8 cellular contexts compared by ENCODE assay signal in the genomic region with DNA sequence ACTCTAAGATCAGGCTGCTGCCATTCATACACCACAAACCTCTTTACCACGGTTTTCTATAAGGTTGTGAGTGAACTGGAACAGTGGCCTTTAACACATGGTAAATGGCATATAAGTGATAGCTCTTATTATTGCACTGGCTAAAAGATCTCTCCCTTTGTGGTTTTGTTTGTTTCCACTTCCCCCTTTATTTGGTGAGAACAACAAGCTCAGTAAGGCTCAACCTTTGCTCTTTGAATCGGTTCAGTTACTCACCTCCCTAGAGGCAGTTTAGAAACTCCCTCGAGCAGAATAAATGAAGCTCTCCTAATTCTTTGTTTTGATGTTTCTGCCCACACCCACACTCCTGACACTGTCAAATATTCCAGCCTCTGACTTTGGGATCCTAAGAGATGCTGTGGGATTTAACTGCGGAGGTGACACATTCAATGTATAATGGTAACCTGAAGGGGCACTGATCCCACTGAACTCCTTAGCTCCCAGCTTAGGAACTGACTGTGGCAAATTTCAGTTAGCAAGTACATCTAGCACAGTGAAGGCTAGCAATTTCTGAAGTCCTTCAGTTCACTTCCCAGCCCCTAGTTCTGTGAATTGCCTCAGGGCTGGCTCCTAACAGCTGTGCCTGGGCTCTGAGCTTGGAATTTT. TPM values are rescaled to one million over a fixed set of nuclear protein-coding genes. Genes with fewer than 3 reads are reported as not detected.
A peak's percentile ranks its signal among the peaks of the same experiment; 100 is the strongest.
DNase-seq lines count a peak whose midpoint lies in the region; ATAC-seq and TF ChIP-seq lines count a peak whose summit lies in the region.

No MANE protein-coding gene starts in this region.

- DNase-seq in CD1c-positive myeloid dendritic cell (ENCODE audit: extremely low spot score), result peak; percentile 28
- peak; percentile 17 for DNase-seq in activated B cell treated with CpG ODN at 0.5 μM for 24 hours
- DNase-seq in activated gamma-delta T cell treated with Interleukin-2 at 50 U/mL for 16 hours, result no peak
- no peak for DNase-seq in activated CD4-positive, CD25-positive, alpha-beta regulatory T cell (lab: John Stamatoyannopoulos, UW)
- no peak for DNase-seq in Karpas-422
- no peak for DNase-seq in activated T-cell treated with anti-CD3 and anti-CD28 coated beads, Interleukin-2, amount 50 U/mL, for 4 hours

- H3K36me3 ChIP-seq in Karpas-422 (ENCODE audit: insufficient read depth, low read length), result no peaks in the 10 kb centered on the region

- H3K4me3 ChIP-seq in Karpas-422 (ENCODE audit: low read length), result no peak overlapping the region

- ATAC-seq in GM19455 (IDR thresholded peaks at IDR 0.05; ENCODE audit: unreplicated experiment), result peak; percentile 99
- ATAC-seq in HG03354 (IDR thresholded peaks at IDR 0.05; ENCODE audit: poor library complexity, severe bottlenecking, unreplicated experiment), result peak; percentile 99
- ATAC-seq in activated B cell treated with CpG ODN at 0.5 μM for 24 hours (ENCODE audit: low read depth), result peak; percentile 98
- ATAC-seq in activated T-cell treated with anti-CD3 and anti-CD28 coated beads, Interleukin-2, amount 50 U/mL, for 4 hours, result no peak

- CTCF ChIA-PET in activated B cell treated with CpG ODN at 0.5 μM for 24 hours (lab: Charles Lee), result interaction anchor here (0.9 to 2.2 kb wide), 7 partner anchors 20 to 81 kb away, joined by 3 to 19 read pairs (median 6); partner anchors contain the start of gene RAD23B

- H3K27ac Mint-ChIP-seq in activated B cell treated with CpG ODN at 0.5 μM for 24 hours, result peak overlapping the region; percentile 67

- peaks cover 5% of the 10 kb centered on the region; the same call in 1 of the 2 replicates for H3K4me1 ChIP-seq in Karpas-422 (ENCODE audit: low read length)

- H3K9me3 Mint-ChIP-seq in activated B cell treated with CpG ODN at 0.5 μM for 24 hours, result peaks cover 7% of the 10 kb centered on the region
- peaks cover 8% of the 10 kb centered on the region for H3K9me3 Mint-ChIP-seq in activated T-cell treated with anti-CD3 and anti-CD28 coated beads, Interleukin-2, amount 50 U/mL, for 4 hours

- H3K9me3 ChIP-seq in Karpas-422 (ENCODE audit: low read length), result no peaks in the 10 kb centered on the region

- no peak overlapping the region for H2AFZ ChIP-seq in Karpas-422 (ENCODE audit: low read length)

- no peaks in the 10 kb centered on the region for H3K9me2 ChIP-seq in Karpas-422 (replicated peaks; ENCODE audit: insufficient read depth, low read length)

- H3K27me3 ChIP-seq in Karpas-422 (ENCODE audit: low read length), result no peaks in the 10 kb centered on the region

- H3K27ac ChIP-seq in Karpas-422 (ENCODE audit: low read length), result no peak overlapping the region

- POLR2A ChIA-PET in activated B cell treated with CpG ODN at 0.5 μM for 24 hours (lab: Charles Lee), result interaction anchor here (0.6 to 3.2 kb wide), 9 partner anchors 9 to 81 kb away, joined by 3 to 77 read pairs (median 4); partner anchors contain the start of gene RAD23B

- H3K79me2 ChIP-seq in Karpas-422 (ENCODE audit: low read length), result no peaks in the 10 kb centered on the region

- no peak overlapping the region for H3K4me2 ChIP-seq in Karpas-422 (ENCODE audit: low read depth, low read length, poor library complexity, severe bottlenecking)

- no peak for TF ChIP-seq CTCF in activated B cell treated with CpG ODN at 0.5 μM for 24 hours (IDR thresholded peaks at IDR 0.05)

- intact Hi-C loops in activated B cell treated with CpG ODN at 0.5 μM for 24 hours (cut with micrococcal nuclease), result loop anchor here (1.0 to 5.0 kb wide), 6 partner anchors 17 to 227 kb away; partner anchors contain the start of gene KLF4

- peak overlapping the region; percentile 53 for H3K4me3 Mint-ChIP-seq in activated B cell treated with CpG ODN at 0.5 μM for 24 hours
- H3K4me3 Mint-ChIP-seq in activated T-cell treated with anti-CD3 and anti-CD28 coated beads, Interleukin-2, amount 50 U/mL, for 4 hours, result no peak overlapping the region

- no peak overlapping the region for H3K9ac ChIP-seq in Karpas-422 (ENCODE audit: low read length)

- no peaks in the 10 kb centered on the region for H3K36me3 Mint-ChIP-seq in activated B cell treated with CpG ODN at 0.5 μM for 24 hours (ENCODE audit: low read depth)
- H3K36me3 Mint-ChIP-seq in activated T-cell treated with anti-CD3 and anti-CD28 coated beads, Interleukin-2, amount 50 U/mL, for 4 hours (ENCODE audit: insufficient read depth), result no peaks in the 10 kb centered on the region

- no peaks in the 10 kb centered on the region for H4K20me1 ChIP-seq in Karpas-422 (ENCODE audit: insufficient read depth, low read depth, low read length)

- peaks cover 26% of the 10 kb centered on the region for H3K4me1 Mint-ChIP-seq in activated B cell treated with CpG ODN at 0.5 μM for 24 hours
- peaks cover 3% of the 10 kb centered on the region for H3K4me1 Mint-ChIP-seq in activated T-cell treated with anti-CD3 and anti-CD28 coated beads, Interleukin-2, amount 50 U/mL, for 4 hours (ENCODE audit: low read depth)

- H3K27me3 Mint-ChIP-seq in activated B cell treated with CpG ODN at 0.5 μM for 24 hours, result peaks cover 3% of the 10 kb centered on the region
- peaks cover 5% of the 10 kb centered on the region for H3K27me3 Mint-ChIP-seq in activated T-cell treated with anti-CD3 and anti-CD28 coated beads, Interleukin-2, amount 50 U/mL, for 4 hours (ENCODE audit: low read depth)

RNA-seq across cellular contexts. Expression of gene RAD23B, which starts 22.5 kb away (rescaled TPM):
- total RNA-seq in activated B cell treated with CpG ODN at 0.5 μM for 24 hours, result 75.3 and 82.6 TPM in 2 replicates
- 50.2 and 60.2 TPM in 2 replicates for total RNA-seq in Karpas-422 (2014; rRNA removed; shearing (Covaris generic); ENCODE audit: low replicate concordance)
- 100 to 1,000 TPM; 168 to 208 (median 185) TPM for total RNA-seq in activated T-cell treated with anti-CD3 and anti-CD28 coated beads, Interleukin-2, amount 50 U/mL, for 4 hours

Comparison
In these comparisons a context has a peak if more than half of its experiments do, and no peak if none do; other contexts are left out.
1. DNase-seq: peak in CD1c-positive myeloid dendritic cell (single experiment) and activated B cell treated with CpG ODN at 0.5 μM for 24 hours (single experiment); none in activated gamma-delta T cell treated with Interleukin-2 at 50 U/mL for 16 hours (single experiment), activated CD4-positive, CD25-positive, alpha-beta regulatory T cell (0 of 4), Karpas-422 (single experiment) and activated T-cell treated with anti-CD3 and anti-CD28 coated beads, Interleukin-2, amount 50 U/mL, for 4 hours (single experiment).
2. ATAC-seq: peak in GM19455 (single experiment), HG03354 (single experiment) and activated B cell treated with CpG ODN at 0.5 μM for 24 hours (single experiment); none in activated T-cell treated with anti-CD3 and anti-CD28 coated beads, Interleukin-2, amount 50 U/mL, for 4 hours (0 of 2).